In the genomic region with DNA sequence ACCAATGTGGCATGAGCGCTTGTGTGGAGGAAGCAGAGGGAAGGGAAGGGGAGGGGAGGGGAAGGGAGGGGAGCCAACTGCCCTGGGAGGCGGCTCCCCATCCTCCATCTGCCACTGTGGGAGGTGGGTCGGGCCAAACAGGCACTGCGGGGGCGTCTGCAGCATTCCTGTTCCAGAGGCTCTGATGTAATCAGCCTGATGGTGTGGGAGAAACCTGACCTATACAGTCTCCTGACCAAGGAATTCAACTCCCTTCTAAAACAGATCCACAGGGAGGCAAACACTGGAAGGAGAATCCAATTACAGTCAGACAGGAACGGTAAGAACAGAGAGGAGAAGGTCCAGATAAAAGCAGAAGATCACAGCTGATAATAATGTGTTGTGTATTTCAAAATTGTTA, we compare ENCODE assay signal across 10 cellular contexts.
A peak's percentile ranks its signal among the peaks of the same experiment; 100 is the strongest.
DNase-seq lines count a peak whose midpoint lies in the region; ATAC-seq and TF ChIP-seq lines count a peak whose summit lies in the region.
"Had no signal": no experiment of that assay in that cellular context is flagged by ENCODE, and none has a peak within 500 bp of the region (broad histone marks: within the 10 kb centered on the region; RNA-seq: fewer than 3 reads in every experiment).

No MANE protein-coding gene starts in this region.

- H3K27ac Mint-ChIP-seq in osteocyte (ENCODE audit: unreplicated experiment) = peak overlapping the region; percentile 78
- H3K27ac Mint-ChIP-seq: stimulated activated naive CD8-positive, alpha-beta T cell treated with anti-CD3 and anti-CD28 coated beads, Interleukin-15, Interleukin-2, amounts not matched to agents 100 ng/mL and 50 ng/mL, for 24 hours had no signal

- peak; percentile 21 for ATAC-seq in foreskin keratinocyte
- ATAC-seq in GM21723 (IDR thresholded peaks at IDR 0.05; ENCODE audit: unreplicated experiment) = no peak
- no peak for ATAC-seq in GM19452 (IDR thresholded peaks at IDR 0.05; ENCODE audit: unreplicated experiment)

- no peaks in the 10 kb centered on the region for H3K9me2 ChIP-seq in SK-N-SH

- CTCF ChIA-PET in SK-N-SH (lab: Yijun Ruan, JAX) = interaction anchor here (4.7 to 9.9 kb wide), 2 partner anchors 10 to 14 kb away, joined by 51 to 294 read pairs; no protein-coding TSS in a partner anchor

- peak; percentile 45 for DNase-seq in EL
- DNase-seq in SK-N-SH = peak; percentile 64
- no peak for DNase-seq in foreskin keratinocyte
- peak; percentile 87 for DNase-seq in osteocyte (ENCODE audit: extremely low spot score, unreplicated experiment)
- DNase-seq in RPMI8226 = no peak
- DNase-seq in NCI-H774 (lab: John Stamatoyannopoulos, UW) = no peak

- H3K4me2 ChIP-seq in SK-N-SH = no peak overlapping the region

- no peaks in the 10 kb centered on the region for H4K20me1 ChIP-seq in SK-N-SH (ENCODE audit: insufficient read depth)

- no peaks in the 10 kb centered on the region for H3K9me3 Mint-ChIP-seq in osteocyte (ENCODE audit: unreplicated experiment)
- H3K9me3 Mint-ChIP-seq: stimulated activated naive CD8-positive, alpha-beta T cell treated with anti-CD3 and anti-CD28 coated beads, Interleukin-15, Interleukin-2, amounts not matched to agents 100 ng/mL and 50 ng/mL, for 24 hours had no signal

- H3K4me3 Mint-ChIP-seq in osteocyte (ENCODE audit: unreplicated experiment) = peak overlapping the region; percentile 20
- H3K4me3 Mint-ChIP-seq: stimulated activated naive CD8-positive, alpha-beta T cell treated with anti-CD3 and anti-CD28 coated beads, Interleukin-15, Interleukin-2, amounts not matched to agents 100 ng/mL and 50 ng/mL, for 24 hours had no signal

- H3K9ac ChIP-seq in SK-N-SH = no peak overlapping the region

- H2AFZ ChIP-seq in SK-N-SH (ENCODE audit: low read depth) = no peak overlapping the region

- H3K27me3 ChIP-seq in SK-N-SH (ENCODE audit: insufficient read depth) = no peaks in the 10 kb centered on the region; the same call in 1 of the 2 replicates
- peaks cover 19% of the 10 kb centered on the region for H3K27me3 ChIP-seq in foreskin keratinocyte

- H3K4me1 Mint-ChIP-seq in osteocyte (ENCODE audit: unreplicated experiment) = peaks cover 25% of the 10 kb centered on the region

- peaks cover 0 to 38% of the 10 kb centered on the region in 2 experiments; a peak in 2 of 4 replicates for H3K4me1 ChIP-seq in SK-N-SH (ENCODE audit: control insufficient read depth in 1 of 2, insufficient read depth in 2 of 2, low read depth in 1 of 2, low read length in 1 of 2)
- H3K4me1 ChIP-seq in foreskin keratinocyte = no peaks in the 10 kb centered on the region

- TF ChIP-seq CTCF in SK-N-SH (IDR thresholded peaks at IDR 0.05) = no peak
- TF ChIP-seq CTCF in foreskin keratinocyte (conservative IDR thresholded peaks at IDR 0.05) = no peak
- no peak for TF ChIP-seq CTCF in osteocyte (IDR thresholded peaks at IDR 0.05)

- TF ChIP-seq RAD21 in SK-N-SH (IDR thresholded peaks at IDR 0.05; ENCODE audit: low read length) = no peak

- H3K36me3 Mint-ChIP-seq in osteocyte (ENCODE audit: unreplicated experiment) = no peaks in the 10 kb centered on the region

- no peaks in the 10 kb centered on the region for H3F3A ChIP-seq in SK-N-SH (replicated peaks; ENCODE audit: insufficient read depth)

- POLR2A ChIA-PET in SK-N-SH (lab: Yijun Ruan, JAX) = interaction anchor here (0.8 kb wide), 1 partner anchor 10 kb away, joined by 6 read pairs; no protein-coding TSS in a partner anchor

- H3K27ac ChIP-seq in SK-N-SH (ENCODE audit: low read depth in 2 of 2, low read length in 1 of 2) = peak overlapping the region; percentile 30 to 96; a peak in 3 of 4 replicates
- no peak overlapping the region for H3K27ac ChIP-seq in foreskin keratinocyte
- H3K27ac ChIP-seq: neutrophil had no signal

- no peaks in the 10 kb centered on the region for H3K9me3 ChIP-seq in SK-N-SH
- H3K9me3 ChIP-seq: neutrophil had no signal

- H3K79me2 ChIP-seq in SK-N-SH (ENCODE audit: insufficient read depth) = no peaks in the 10 kb centered on the region

- H3K36me3 ChIP-seq in SK-N-SH (replicated peaks in 1 of 2; ENCODE audit: control insufficient read depth in 1 of 2, insufficient read depth in 2 of 2, low read length in 1 of 2) = no peaks in the 10 kb centered on the region
- H3K36me3 ChIP-seq: neutrophil had no signal

- TF ChIP-seq EP300 in SK-N-SH (IDR thresholded peaks at IDR 0.05; ENCODE audit: borderline replicate concordance in 1 of 2, low read depth in 1 of 2, low read length in 1 of 2) = peak in 1 of 2 experiments; percentile 64; a peak in 1 of 4 replicates

- H3K4me3 ChIP-seq in SK-N-SH (ENCODE audit: low read depth in 2 of 2, low read length in 1 of 2) = no peak overlapping the region

- WGBS in SK-N-SH (ENCODE audit: low lambda C conversion rate) = 8% methylated on average over 5 of the region's 6 CpGs

- H3K27me3 Mint-ChIP-seq in osteocyte (ENCODE audit: unreplicated experiment) = peaks cover 36% of the 10 kb centered on the region

TF ChIP-seq in SK-N-SH, 30 proteins besides CTCF, POLR2A, EP300 and RAD21:
- TF ChIP-seq GATA2 (CRISPR knock-in tag; IDR thresholded peaks at IDR 0.05) (peak; percentile 81), RCOR1 (IDR thresholded peaks at IDR 0.05; ENCODE audit: low read length) (peak; percentile 74), CHD2 (IDR thresholded peaks at IDR 0.05; ENCODE audit: low read length, partially characterized antibody) (peak; percentile 48), NRF1 (IDR thresholded peaks at IDR 0.05; ENCODE audit: low read depth, low read length) (no peak), TAF1 (IDR thresholded peaks at IDR 0.05; ENCODE audit: borderline replicate concordance, low read depth, low read length) (no peak), FOXJ3 (CRISPR knock-in tag; IDR thresholded peaks at IDR 0.05) (peak; percentile 64; the same call in 1 of the 2 replicates)

Comparison
In these comparisons a context has a peak if more than half of its experiments do, and no peak if none do; other contexts are left out.
1. DNase-seq: peak in EL (single experiment), SK-N-SH (single experiment) and osteocyte (single experiment); none in foreskin keratinocyte (0 of 2), RPMI8226 (single experiment) and NCI-H774 (single experiment).